Comparison of ENCODE assay signal across 24 cellular contexts in the genomic region with DNA sequence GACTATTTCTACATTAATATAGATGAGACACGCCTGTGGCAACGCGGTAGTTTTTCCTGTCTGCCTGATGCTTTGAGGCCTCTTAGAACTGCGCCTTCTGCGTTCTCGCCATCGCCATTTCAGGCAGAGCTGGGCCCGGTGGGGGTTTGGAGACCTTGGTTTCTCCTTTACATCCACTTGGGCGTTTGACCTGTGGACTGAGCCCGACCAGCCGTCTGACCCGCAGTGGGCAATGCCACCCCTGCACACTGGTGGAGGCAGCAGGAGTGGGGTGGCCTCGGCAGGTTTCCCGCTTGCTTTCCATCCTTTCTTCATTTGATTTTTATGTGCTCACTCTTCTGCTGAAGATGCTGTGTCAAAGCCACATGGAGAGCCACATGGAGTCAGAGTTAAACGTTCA.
"Had no signal": no experiment of that assay in that cellular context is flagged by ENCODE, and none has a peak within 500 bp of the region (broad histone marks: within the 10 kb centered on the region; RNA-seq: fewer than 3 reads in every experiment).

No MANE protein-coding gene starts in this region.

- H3K27me3 ChIP-seq: neutrophil, tibial nerve, upper lobe of left lung, uterus had no signal

- H3K4me2 ChIP-seq: smooth muscle cell had no signal

- H3K36me3 ChIP-seq: thoracic aorta, uterus had no signal

- H3K27me3 Mint-ChIP-seq: memory B cell; natural killer cell treated with Interleukin-12 subunit alpha and Interleukin-12 subunit beta and Interleukin-15 and Interleukin-18, amount 100 ng/mL, for 72 hours; progenitor cell of endocrine pancreas had no signal

- H3K9ac ChIP-seq: parathyroid adenoma had no signal

- H3K4me1 ChIP-seq: parathyroid adenoma, uterus had no signal

- ATAC-seq: left lobe of liver; natural killer cell treated with Interleukin-12 subunit alpha and Interleukin-12 subunit beta and Interleukin-15 and Interleukin-18, amount 100 ng/mL, for 72 hours had no signal

- H3K27ac ChIP-seq: coronary artery, neutrophil, parathyroid adenoma, thoracic aorta, uterus had no signal

- H3K9me3 ChIP-seq: neutrophil, thoracic aorta, tibial nerve, upper lobe of left lung, uterus had no signal

- H3K4me3 ChIP-seq: coronary artery, lung, smooth muscle cell, thoracic aorta, tibial nerve, upper lobe of left lung, uterus had no signal

- H3K9me3 Mint-ChIP-seq: immature natural killer cell; memory B cell; natural killer cell treated with Interleukin-12 subunit alpha and Interleukin-12 subunit beta and Interleukin-15 and Interleukin-18, amount 100 ng/mL, for 72 hours; neural crest cell had no signal

- H3K4me3 Mint-ChIP-seq: immature natural killer cell; memory B cell; natural killer cell treated with Interleukin-12 subunit alpha and Interleukin-12 subunit beta and Interleukin-15 and Interleukin-18, amount 100 ng/mL, for 72 hours; neural crest cell had no signal

- H3K27ac Mint-ChIP-seq: memory B cell; natural killer cell treated with Interleukin-12 subunit alpha and Interleukin-12 subunit beta and Interleukin-15 and Interleukin-18, amount 100 ng/mL, for 72 hours; progenitor cell of endocrine pancreas had no signal

- DNase-seq: dermis blood vessel endothelial cell; effector memory CD4-positive, alpha-beta T cell; hypothalamus; immature natural killer cell; stimulated activated CD4-positive, alpha-beta T cell treated with anti-CD3 and anti-CD28 coated beads, Interleukin-12 subunit alpha, Interleukin-12 subunit beta, amount 100 ng/mL, for 4 hours; stimulated activated CD4-positive, alpha-beta T cell treated with anti-CD3 and anti-CD28 coated beads, Interleukin-1b, Interleukin-23, amount 100 ng/mL, for 48 hours; stimulated activated CD4-positive, alpha-beta T cell treated with anti-CD3 and anti-CD28 coated beads, Interleukin-4, amount 100 ng/mL, for 1 hour; stimulated activated CD8-positive, alpha-beta memory T cell treated with anti-CD3 and anti-CD28 coated beads, Interleukin-4, amount 100 ng/mL, for 48 hours; stimulated activated naive CD4-positive, alpha-beta T cell treated with Interleukin-2 at 50 U/mL for 16 hours; substantia nigra; upper lobe of left lung; uterus had no signal
